Comparison of ENCODE assay signal across 1 cellular context in the genomic region with DNA sequence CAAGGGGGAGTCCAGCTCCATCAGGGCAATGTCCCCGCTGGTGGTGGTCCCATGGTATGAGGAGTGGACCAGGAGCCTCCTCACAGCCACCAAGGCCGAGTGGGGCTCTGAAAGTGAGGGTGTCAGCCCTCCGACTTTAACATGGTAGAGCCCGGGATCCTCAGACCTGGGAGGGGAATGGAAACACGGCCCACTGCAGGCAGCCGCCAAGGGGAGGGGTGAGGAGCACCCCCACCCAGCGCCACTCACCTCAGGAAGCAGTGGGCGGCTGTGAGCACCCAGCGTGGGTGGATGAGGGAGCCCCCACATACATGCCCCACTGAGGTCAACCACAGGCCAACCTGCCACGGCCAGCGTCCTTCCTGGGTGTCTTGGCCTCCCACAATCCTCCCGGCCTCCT.
TF ChIP-seq lines count a peak whose summit lies in the region.

No MANE protein-coding gene starts in this region.

TF ChIP-seq in GM23338, 12 proteins besides CTCF, POLR2A, EP300 and RAD21 (continued from another document):
- TF ChIP-seq, protein P1, sequence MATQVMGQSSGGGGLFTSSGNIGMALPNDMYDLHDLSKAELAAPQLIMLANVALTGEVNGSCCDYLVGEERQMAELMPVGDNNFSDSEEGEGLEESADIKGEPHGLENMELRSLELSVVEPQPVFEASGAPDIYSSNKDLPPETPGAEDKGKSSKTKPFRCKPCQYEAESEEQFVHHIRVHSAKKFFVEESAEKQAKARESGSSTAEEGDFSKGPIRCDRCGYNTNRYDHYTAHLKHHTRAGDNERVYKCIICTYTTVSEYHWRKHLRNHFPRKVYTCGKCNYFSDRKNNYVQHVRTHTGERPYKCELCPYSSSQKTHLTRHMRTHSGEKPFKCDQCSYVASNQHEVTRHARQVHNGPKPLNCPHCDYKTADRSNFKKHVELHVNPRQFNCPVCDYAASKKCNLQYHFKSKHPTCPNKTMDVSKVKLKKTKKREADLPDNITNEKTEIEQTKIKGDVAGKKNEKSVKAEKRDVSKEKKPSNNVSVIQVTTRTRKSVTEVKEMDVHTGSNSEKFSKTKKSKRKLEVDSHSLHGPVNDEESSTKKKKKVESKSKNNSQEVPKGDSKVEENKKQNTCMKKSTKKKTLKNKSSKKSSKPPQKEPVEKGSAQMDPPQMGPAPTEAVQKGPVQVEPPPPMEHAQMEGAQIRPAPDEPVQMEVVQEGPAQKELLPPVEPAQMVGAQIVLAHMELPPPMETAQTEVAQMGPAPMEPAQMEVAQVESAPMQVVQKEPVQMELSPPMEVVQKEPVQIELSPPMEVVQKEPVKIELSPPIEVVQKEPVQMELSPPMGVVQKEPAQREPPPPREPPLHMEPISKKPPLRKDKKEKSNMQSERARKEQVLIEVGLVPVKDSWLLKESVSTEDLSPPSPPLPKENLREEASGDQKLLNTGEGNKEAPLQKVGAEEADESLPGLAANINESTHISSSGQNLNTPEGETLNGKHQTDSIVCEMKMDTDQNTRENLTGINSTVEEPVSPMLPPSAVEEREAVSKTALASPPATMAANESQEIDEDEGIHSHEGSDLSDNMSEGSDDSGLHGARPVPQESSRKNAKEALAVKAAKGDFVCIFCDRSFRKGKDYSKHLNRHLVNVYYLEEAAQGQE (IDR thresholded peaks at IDR 0.05; ENCODE audit: unreplicated experiment) = no peak
- TF ChIP-seq, protein P2, sequence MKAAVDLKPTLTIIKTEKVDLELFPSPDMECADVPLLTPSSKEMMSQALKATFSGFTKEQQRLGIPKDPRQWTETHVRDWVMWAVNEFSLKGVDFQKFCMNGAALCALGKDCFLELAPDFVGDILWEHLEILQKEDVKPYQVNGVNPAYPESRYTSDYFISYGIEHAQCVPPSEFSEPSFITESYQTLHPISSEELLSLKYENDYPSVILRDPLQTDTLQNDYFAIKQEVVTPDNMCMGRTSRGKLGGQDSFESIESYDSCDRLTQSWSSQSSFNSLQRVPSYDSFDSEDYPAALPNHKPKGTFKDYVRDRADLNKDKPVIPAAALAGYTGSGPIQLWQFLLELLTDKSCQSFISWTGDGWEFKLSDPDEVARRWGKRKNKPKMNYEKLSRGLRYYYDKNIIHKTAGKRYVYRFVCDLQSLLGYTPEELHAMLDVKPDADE (IDR thresholded peaks at IDR 0.05) = no peak
- no peak for TF ChIP-seq CREB1 (CRISPR knock-in tag; IDR thresholded peaks at IDR 0.05; ENCODE audit: low read depth)
